ENCODE assay signal across 18 cellular contexts in genomic region chr3:126152931-126153694, GRCh38. TPM values are rescaled to one million over a fixed set of nuclear protein-coding genes. Genes with fewer than 3 reads are reported as not detected.
"Had no signal": no experiment of that assay in that cellular context is flagged by ENCODE, and none has a peak within 500 bp of the region (broad histone marks: within the 10 kb centered on the region; RNA-seq: fewer than 3 reads in every experiment).

No MANE protein-coding gene starts in this region.

- H3K36me3 Mint-ChIP-seq: activated naive CD4-positive, alpha-beta T cell treated with anti-CD3 and anti-CD28 coated beads, Interleukin-2, amount 50 U/mL, for 72 hours; brain; immature natural killer cell; naive thymus-derived CD8-positive, alpha-beta T cell had no signal

- H3K4me3 Mint-ChIP-seq: activated CD4-positive, alpha-beta T cell treated with anti-CD3 and anti-CD28 coated beads for 36 hours; activated CD8-positive, alpha-beta T cell treated with anti-CD3 and anti-CD28 coated beads for 36 hours; brain; immature natural killer cell; naive thymus-derived CD8-positive, alpha-beta T cell had no signal

- H3K4me1 Mint-ChIP-seq: activated CD4-positive, alpha-beta T cell treated with anti-CD3 and anti-CD28 coated beads for 36 hours; immature natural killer cell had no signal

- H3K9me3 Mint-ChIP-seq: activated CD8-positive, alpha-beta T cell treated with anti-CD3 and anti-CD28 coated beads for 36 hours; activated naive CD4-positive, alpha-beta T cell treated with anti-CD3 and anti-CD28 coated beads, Interleukin-2, amount 50 U/mL, for 72 hours; immature natural killer cell; naive thymus-derived CD8-positive, alpha-beta T cell had no signal

- H3K27ac Mint-ChIP-seq: activated CD4-positive, alpha-beta T cell treated with anti-CD3 and anti-CD28 coated beads for 36 hours; activated CD8-positive, alpha-beta T cell treated with anti-CD3 and anti-CD28 coated beads for 36 hours; activated naive CD4-positive, alpha-beta T cell treated with anti-CD3 and anti-CD28 coated beads, Interleukin-2, amount 50 U/mL, for 72 hours; brain; immature natural killer cell; naive thymus-derived CD8-positive, alpha-beta T cell; progenitor cell of endocrine pancreas had no signal

- ATAC-seq: activated CD4-positive, alpha-beta T cell treated with anti-CD3 and anti-CD28 coated beads for 36 hours; activated CD8-positive, alpha-beta T cell treated with anti-CD3 and anti-CD28 coated beads for 36 hours; activated naive CD4-positive, alpha-beta T cell treated with anti-CD3 and anti-CD28 coated beads, Interleukin-2, amount 50 U/mL, for 72 hours; left cardiac atrium; naive thymus-derived CD8-positive, alpha-beta T cell; right lobe of liver had no signal

- DNase-seq: activated CD4-positive, alpha-beta T cell treated with anti-CD3 and anti-CD28 coated beads for 36 hours; activated CD8-positive, alpha-beta T cell treated with anti-CD3 and anti-CD28 coated beads for 36 hours; activated T-cell treated with anti-CD3 and anti-CD28 coated beads for 4 hours; amniotic stem cell; dermis blood vessel endothelial cell; hypothalamus; immature natural killer cell; left cardiac atrium; mammary epithelial cell; naive thymus-derived CD8-positive, alpha-beta T cell; stimulated activated CD4-positive, alpha-beta T cell treated with anti-CD3 and anti-CD28 coated beads, Interleukin-12 subunit alpha, Interleukin-12 subunit beta, amount 100 ng/mL, for 4 hours; stimulated activated naive CD4-positive, alpha-beta T cell; T1000 had no signal

- H3K27me3 Mint-ChIP-seq: activated CD8-positive, alpha-beta T cell treated with anti-CD3 and anti-CD28 coated beads for 36 hours; naive thymus-derived CD8-positive, alpha-beta T cell had no signal

RNA-seq across cellular contexts. Expression of gene ALDH1L1, which starts 27.3 kb away (rescaled TPM):
- total RNA-seq: activated CD8-positive, alpha-beta T cell treated with anti-CD3 and anti-CD28 coated beads for 36 hours; dermis blood vessel endothelial cell; mononuclear cell; naive thymus-derived CD8-positive, alpha-beta T cell had no signal
